In the genomic region with DNA sequence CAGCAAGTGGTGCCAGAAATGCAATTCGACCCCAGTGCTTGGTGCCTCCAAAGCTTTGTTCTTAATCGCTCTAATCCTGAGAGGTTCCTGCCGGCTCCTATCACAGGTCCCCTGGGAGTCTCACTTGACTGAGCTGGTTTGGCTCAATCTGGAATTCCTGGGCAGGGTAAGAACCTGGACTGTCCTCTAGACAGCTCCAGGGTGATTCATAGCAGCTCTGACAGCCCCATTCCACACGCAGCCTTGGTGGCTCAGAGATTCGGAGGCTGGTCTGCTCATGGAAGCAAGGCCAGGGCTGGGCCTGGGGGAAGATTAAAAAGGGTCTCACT, we compare ENCODE assay signal across 11 cellular contexts. TPM values are rescaled to one million over a fixed set of nuclear protein-coding genes. Genes with fewer than 3 reads are reported as not detected.
A peak's percentile ranks its signal among the peaks of the same experiment; 100 is the strongest.
DNase-seq lines count a peak whose midpoint lies in the region; ATAC-seq and TF ChIP-seq lines count a peak whose summit lies in the region.
"Had no signal": no experiment of that assay in that cellular context is flagged by ENCODE, and none has a peak within 500 bp of the region (broad histone marks: within the 10 kb centered on the region; RNA-seq: fewer than 3 reads in every experiment).

No MANE protein-coding gene starts in this region.

- no peaks in the 10 kb centered on the region for H3K9me3 Mint-ChIP-seq in endodermal cell
- H3K9me3 Mint-ChIP-seq in activated T-helper 1 cell treated with anti-CD3 and anti-CD28 coated beads, Interleukin-12 subunit alpha, Interleukin-12 subunit beta, Interleukin-2, Interleukin-4 antibody, amounts not matched to agents 30 ng/mL and 10 ng/mL and 1 ng/mL, durations not matched to agents 14 hours and 24 hours and 36 hours, result no peaks in the 10 kb centered on the region
- no peaks in the 10 kb centered on the region for H3K9me3 Mint-ChIP-seq in chondrocyte (ENCODE audit: low read depth)
- H3K9me3 Mint-ChIP-seq: activated naive CD4-positive, alpha-beta T cell treated with anti-CD3 and anti-CD28 coated beads for 36 hours had no signal

- H3K79me1 ChIP-seq in neuronal stem cell (ENCODE audit: low read depth, low read length), result no peaks in the 10 kb centered on the region

- peak; percentile 74 for DNase-seq in GM03348 (ENCODE audit: low spot score)
- DNase-seq in NCI-H2171 treated with DMSO at 0.1 percent for 48 hours (lab: John Stamatoyannopoulos, UW), result peak; percentile 61
- DNase-seq in endodermal cell, result peak; percentile 79
- DNase-seq in neuronal stem cell (ENCODE audit: low spot score), result peak; percentile 26
- no peak for DNase-seq in activated T-helper 1 cell treated with anti-CD3 and anti-CD28 coated beads, Interleukin-12 subunit alpha, Interleukin-12 subunit beta, Interleukin-2, Interleukin-4 antibody, amounts not matched to agents 30 ng/mL and 10 ng/mL and 1 ng/mL, durations not matched to agents 14 hours and 24 hours and 36 hours (ENCODE audit: low spot score)
- DNase-seq in left colon, result no peak
- DNase-seq in chondrocyte (ENCODE audit: low spot score), result no peak
- DNase-seq: activated naive CD4-positive, alpha-beta T cell treated with anti-CD3 and anti-CD28 coated beads for 36 hours; GDM1; stimulated activated CD4-positive, alpha-beta T cell treated with anti-CD3 and anti-CD28 coated beads, Interleukin-2, amount 100 ng/mL, for 24 hours had no signal

- H3K4me1 Mint-ChIP-seq in endodermal cell (peaks cover 39% of the 10 kb centered on the region), chondrocyte (ENCODE audit: low read depth) (peaks cover 63% of the 10 kb centered on the region)
- H3K4me1 Mint-ChIP-seq in activated T-helper 1 cell treated with anti-CD3 and anti-CD28 coated beads, Interleukin-12 subunit alpha, Interleukin-12 subunit beta, Interleukin-2, Interleukin-4 antibody, amounts not matched to agents 30 ng/mL and 10 ng/mL and 1 ng/mL, durations not matched to agents 14 hours and 24 hours and 36 hours (ENCODE audit: low read depth), result peaks cover 41% of the 10 kb centered on the region

- intact Hi-C loops in activated T-helper 1 cell treated with anti-CD3 and anti-CD28 coated beads, Interleukin-12 subunit alpha, Interleukin-12 subunit beta, Interleukin-2, Interleukin-4 antibody, amounts not matched to agents 30 ng/mL and 10 ng/mL and 1 ng/mL, durations not matched to agents 14 hours and 24 hours and 36 hours (cut with micrococcal nuclease), result loop anchor here (2.0 to 5.0 kb wide), 4 partner anchors 311 to 940 kb away; a partner anchor contains a TSS
- intact Hi-C loops in left colon (cut with DNase I, micrococcal nuclease), result loop anchor here in 1 of 2 donors (5.0 to 10.0 kb wide), 2 partner anchors 87 to 480 kb away; no protein-coding TSS in a partner anchor

- no peak overlapping the region for H3K14ac ChIP-seq in neuronal stem cell (ENCODE audit: low read length)

- H2BK5ac ChIP-seq in neuronal stem cell (ENCODE audit: low read length), result no peak overlapping the region

- H3K27ac Mint-ChIP-seq in endodermal cell, result peak overlapping the region; percentile 80
- no peak overlapping the region for H3K27ac Mint-ChIP-seq in activated T-helper 1 cell treated with anti-CD3 and anti-CD28 coated beads, Interleukin-12 subunit alpha, Interleukin-12 subunit beta, Interleukin-2, Interleukin-4 antibody, amounts not matched to agents 30 ng/mL and 10 ng/mL and 1 ng/mL, durations not matched to agents 14 hours and 24 hours and 36 hours
- H3K27ac Mint-ChIP-seq in chondrocyte (ENCODE audit: unreplicated experiment), result no peak overlapping the region
- H3K27ac Mint-ChIP-seq: activated naive CD4-positive, alpha-beta T cell treated with anti-CD3 and anti-CD28 coated beads for 36 hours had no signal

- H2BK12ac ChIP-seq in neuronal stem cell (ENCODE audit: low read length), result no peak overlapping the region

- H2AFZ ChIP-seq in neuronal stem cell (ENCODE audit: low read length), result peak overlapping the region; percentile 79

- no peak overlapping the region for H3K4me3 ChIP-seq in endodermal cell (ENCODE audit: low read length)
- H3K4me3 ChIP-seq in neuronal stem cell (ENCODE audit: low read length in 2 of 2), result no peak overlapping the region

- H4K8ac ChIP-seq in neuronal stem cell (ENCODE audit: low read depth, low read length), result no peak overlapping the region

- no peak overlapping the region for H3K4ac ChIP-seq in neuronal stem cell (ENCODE audit: low read length)

- peaks cover 35% of the 10 kb centered on the region for H3K4me1 ChIP-seq in endodermal cell (ENCODE audit: control insufficient read depth, insufficient read depth, low read length)
- peaks cover 30 to 31% of the 10 kb centered on the region in 2 donors for H3K4me1 ChIP-seq in neuronal stem cell (ENCODE audit: control insufficient read depth in 2 of 2, insufficient read depth in 1 of 2, low read depth in 1 of 2, low read length in 2 of 2)

- H3K27ac ChIP-seq in endodermal cell (ENCODE audit: low read depth, low read length) (no peak overlapping the region), neuronal stem cell (replicated peaks; ENCODE audit: low read length) (peak overlapping the region; percentile 37)

- no peak overlapping the region for H2AK5ac ChIP-seq in neuronal stem cell (ENCODE audit: low read depth, low read length)

- H3K4me3 Mint-ChIP-seq in endodermal cell (peak overlapping the region; percentile 10), chondrocyte (ENCODE audit: unreplicated experiment) (no peak overlapping the region)
- H3K4me3 Mint-ChIP-seq in activated T-helper 1 cell treated with anti-CD3 and anti-CD28 coated beads, Interleukin-12 subunit alpha, Interleukin-12 subunit beta, Interleukin-2, Interleukin-4 antibody, amounts not matched to agents 30 ng/mL and 10 ng/mL and 1 ng/mL, durations not matched to agents 14 hours and 24 hours and 36 hours, result no peak overlapping the region
- H3K4me3 Mint-ChIP-seq: activated naive CD4-positive, alpha-beta T cell treated with anti-CD3 and anti-CD28 coated beads for 36 hours had no signal

- H3K9me3 ChIP-seq in endodermal cell (ENCODE audit: control insufficient read depth, low read length) (no peaks in the 10 kb centered on the region), neuronal stem cell (replicated peaks in 1 of 2; ENCODE audit: control insufficient read depth in 2 of 2, insufficient read depth in 1 of 2, low read depth in 1 of 2, low read length in 2 of 2) (no peaks in the 10 kb centered on the region)

- peak overlapping the region; percentile 57 for H3K18ac ChIP-seq in neuronal stem cell (ENCODE audit: low read length)

- WGBS in endodermal cell (ENCODE audit: insufficient coverage in 1 of 2, insufficient read length in 1 of 2), 2 experiments, result 61 to 62% methylated on average over 5 of the region's 5 CpGs
- WGBS in neuronal stem cell (ENCODE audit: extremely low coverage in 2 of 2, insufficient read length in 2 of 2, insufficient replicate concordance in 1 of 2), 2 donors, result no CpG with 5 or more reads among the region's 5 CpGs

- H3K9ac ChIP-seq in endodermal cell (ENCODE audit: extremely low read depth, low read length, poor library complexity, severe bottlenecking) (peak overlapping the region; percentile 6), neuronal stem cell (ENCODE audit: low read depth, low read length, poor library complexity) (no peak overlapping the region)

- no peaks in the 10 kb centered on the region for H3K27me3 Mint-ChIP-seq in endodermal cell (ENCODE audit: insufficient read depth)
- H3K27me3 Mint-ChIP-seq in activated T-helper 1 cell treated with anti-CD3 and anti-CD28 coated beads, Interleukin-12 subunit alpha, Interleukin-12 subunit beta, Interleukin-2, Interleukin-4 antibody, amounts not matched to agents 30 ng/mL and 10 ng/mL and 1 ng/mL, durations not matched to agents 14 hours and 24 hours and 36 hours (ENCODE audit: insufficient read depth), result no peaks in the 10 kb centered on the region
- no peaks in the 10 kb centered on the region for H3K27me3 Mint-ChIP-seq in chondrocyte (ENCODE audit: low read depth)

- TF ChIP-seq CTCF in endodermal cell (conservative IDR thresholded peaks at IDR 0.05) (no peak), chondrocyte (IDR thresholded peaks at IDR 0.05) (no peak)

- no peaks in the 10 kb centered on the region for H3K27me3 ChIP-seq in endodermal cell (ENCODE audit: control insufficient read depth, insufficient read depth, low read length, poor library complexity, severe bottlenecking)
- H3K27me3 ChIP-seq in neuronal stem cell (ENCODE audit: control insufficient read depth in 3 of 3, insufficient read depth in 3 of 3, low read depth in 1 of 3, low read length in 3 of 3), result no peaks in the 10 kb centered on the region

- no peak overlapping the region for H3K23ac ChIP-seq in neuronal stem cell (ENCODE audit: low read depth, low read length, poor library complexity)

- H3K36me3 Mint-ChIP-seq in endodermal cell (ENCODE audit: low read depth) (peaks cover 24% of the 10 kb centered on the region), chondrocyte (ENCODE audit: low read depth) (no peaks in the 10 kb centered on the region)
- H3K36me3 Mint-ChIP-seq in activated T-helper 1 cell treated with anti-CD3 and anti-CD28 coated beads, Interleukin-12 subunit alpha, Interleukin-12 subunit beta, Interleukin-2, Interleukin-4 antibody, amounts not matched to agents 30 ng/mL and 10 ng/mL and 1 ng/mL, durations not matched to agents 14 hours and 24 hours and 36 hours (ENCODE audit: low read depth), result peaks cover 1% of the 10 kb centered on the region

- no peak overlapping the region for H4K91ac ChIP-seq in neuronal stem cell (ENCODE audit: low read depth, low read length, poor library complexity)

- H3K36me3 ChIP-seq in endodermal cell (ENCODE audit: control insufficient read depth, insufficient read depth, low read length), result no peaks in the 10 kb centered on the region
- H3K36me3 ChIP-seq in neuronal stem cell (replicated peaks in 1 of 2; ENCODE audit: control insufficient read depth in 2 of 2, insufficient read depth in 2 of 2, low read length in 2 of 2), result peaks cover 9 to 11% of the 10 kb centered on the region in 2 donors

- no peak overlapping the region for H2BK15ac ChIP-seq in neuronal stem cell (ENCODE audit: low read length)

- no peak overlapping the region for H3K4me2 ChIP-seq in neuronal stem cell (ENCODE audit: insufficient read depth, low read length, poor library complexity, severe bottlenecking)

- H2BK120ac ChIP-seq in neuronal stem cell (ENCODE audit: low read depth, low read length), result no peak overlapping the region

- ATAC-seq in left colon, result no peak
- no peak for ATAC-seq in HG03378 (IDR thresholded peaks at IDR 0.05; ENCODE audit: unreplicated experiment)

RNA-seq across cellular contexts. Expression of a gene that starts 37.9 kb away (rescaled TPM):
- total RNA-seq in endodermal cell, result 10 to 100 TPM; 19.1 to 26.7 TPM
- 5.1 TPM for polyA plus RNA-seq in endodermal cell (2013, experiment 1 of 2)
- polyA plus RNA-seq in endodermal cell (2013, experiment 2 of 2), result 6.3 TPM
- polyA plus RNA-seq in neuronal stem cell (2013, experiment 1 of 2), result 4.4 TPM
- polyA plus RNA-seq in neuronal stem cell (2013, experiment 2 of 2), result 4.4 TPM
- 0.29 and 0.54 TPM in 2 replicates for total RNA-seq in activated T-helper 1 cell treated with anti-CD3 and anti-CD28 coated beads, Interleukin-12 subunit alpha, Interleukin-12 subunit beta, Interleukin-2, Interleukin-4 antibody, amounts not matched to agents 30 ng/mL and 10 ng/mL and 1 ng/mL, durations not matched to agents 14 hours and 24 hours and 36 hours
- total RNA-seq in left colon, result 10 to 100 TPM; 73.9 to 90.9 TPM
- total RNA-seq in chondrocyte, result 0.79 to 2.7 TPM (median 1.4 TPM) in 3 replicates

Comparison
In these comparisons a context has a peak if more than half of its experiments do, and no peak if none do; other contexts are left out.
1. DNase-seq: peak in GM03348 (single experiment), NCI-H2171 treated with DMSO at 0.1 percent for 48 hours (single experiment), endodermal cell (single experiment) and neuronal stem cell (single experiment); none in activated T-helper 1 cell treated with anti-CD3 and anti-CD28 coated beads, Interleukin-12 subunit alpha, Interleukin-12 subunit beta, Interleukin-2, Interleukin-4 antibody, amounts not matched to agents 30 ng/mL and 10 ng/mL and 1 ng/mL, durations not matched to agents 14 hours and 24 hours and 36 hours (single experiment), left colon (0 of 2) and chondrocyte (single experiment).